In genomic region chr10:19918800-19919199, GRCh38 we compare ENCODE assay signal across 22 cellular contexts.
DNase-seq lines count a peak whose midpoint lies in the region; ATAC-seq, FAIRE-seq and TF ChIP-seq lines count a peak whose summit lies in the region.
"Had no signal": no experiment of that assay in that cellular context is flagged by ENCODE, and none has a peak within 500 bp of the region (broad histone marks: within the 10 kb centered on the region; RNA-seq: fewer than 3 reads in every experiment).

No MANE protein-coding gene starts in this region.

- peaks cover 0 to 13% of the 10 kb centered on the region in 2 donors for H3K4me1 Mint-ChIP-seq in natural killer cell treated with Interleukin-12 subunit alpha and Interleukin-12 subunit beta and Interleukin-15 and Interleukin-18, amount 100 ng/mL, for 72 hours (ENCODE audit: low read depth in 2 of 2)
- H3K4me1 Mint-ChIP-seq: activated naive CD8-positive, alpha-beta T cell treated with anti-CD3 and anti-CD28 coated beads, Interleukin-2, amount 10 ng/mL, durations not matched to agents 7 days and 5 days; stimulated activated naive B cell treated with anti-CD40 and anti-IgM and Interleukin-4, amounts not matched to agents 10 μg/mL and 1 μg/mL and 100 μg/mL, for 72 hours had no signal

- H3K9me3 Mint-ChIP-seq in natural killer cell treated with Interleukin-12 subunit alpha and Interleukin-12 subunit beta and Interleukin-15 and Interleukin-18, amount 100 ng/mL, for 72 hours = no peaks in the 10 kb centered on the region

- no peak for FAIRE-seq in H54 (lab: Jason Lieb, UNC)
- FAIRE-seq: endometrium had no signal

- no peak for TF ChIP-seq POLR2A in H54 (IDR thresholded peaks at IDR 0.05; ENCODE audit: low read depth, low read length)

- H3K27ac ChIP-seq in A673 (ENCODE audit: low read depth, low read length, poor library complexity, severe bottlenecking) = peak overlapping the region; percentile 35
- no peak overlapping the region for H3K27ac ChIP-seq in psoas muscle
- H3K27ac ChIP-seq: BLaER1 treated with 17β-estradiol and CSF1 and Interleukin-3, amounts not matched to agents 10 nM and 100 nM; prostate gland had no signal

- H3K4me3 ChIP-seq in A673 (ENCODE audit: low read depth, low read length, poor library complexity, severe bottlenecking) (no peak overlapping the region), cardiac fibroblast (replicated peaks in 1 of 2; ENCODE audit: low read depth in 2 of 2, low read length in 2 of 2) (no peak overlapping the region), psoas muscle (no peak overlapping the region)
- H3K4me3 ChIP-seq: BLaER1 treated with 17β-estradiol and CSF1 and Interleukin-3, amounts not matched to agents 10 nM and 100 nM; prostate gland; transverse colon had no signal

- intact Hi-C loops in A673 (cut with micrococcal nuclease; ENCODE audit: unreplicated experiment) (no loop called here), psoas muscle (cut with DNase I) (no loop called here)

- BruUV-seq in A673 (replicated peaks; lab: Mats Ljungman, UMichigan) = no TSS peak

- H3K27ac Mint-ChIP-seq in natural killer cell treated with Interleukin-12 subunit alpha and Interleukin-12 subunit beta and Interleukin-15 and Interleukin-18, amount 100 ng/mL, for 72 hours = no peak overlapping the region
- H3K27ac Mint-ChIP-seq: activated naive CD8-positive, alpha-beta T cell treated with anti-CD3 and anti-CD28 coated beads, Interleukin-2, amount 10 ng/mL, durations not matched to agents 7 days and 5 days; activated T-helper 1 cell treated with anti-CD3 and anti-CD28 coated beads, Interleukin-12 subunit alpha, Interleukin-12 subunit beta, Interleukin-2, Interleukin-4 antibody, amounts not matched to agents 30 ng/mL and 10 ng/mL and 1 ng/mL, durations not matched to agents 14 hours and 24 hours and 36 hours; natural killer cell; stimulated activated naive B cell treated with anti-CD40 and anti-IgM and Interleukin-4, amounts not matched to agents 10 μg/mL and 1 μg/mL and 100 μg/mL, for 72 hours had no signal

- H3K36me3 ChIP-seq in A673 (ENCODE audit: insufficient read depth, low read length, poor library complexity, severe bottlenecking) (no peaks in the 10 kb centered on the region), psoas muscle (ENCODE audit: insufficient read depth in 1 of 2, low read depth in 1 of 2) (no peaks in the 10 kb centered on the region)
- H3K36me3 ChIP-seq: prostate gland, transverse colon had no signal

- ATAC-seq in natural killer cell treated with Interleukin-12 subunit alpha and Interleukin-12 subunit beta and Interleukin-15 and Interleukin-18, amount 100 ng/mL, for 72 hours = no peak
- no peak for ATAC-seq in psoas muscle
- ATAC-seq: natural killer cell; stimulated activated naive B cell treated with anti-CD40 and anti-IgM and Interleukin-4, amounts not matched to agents 10 μg/mL and 1 μg/mL and 100 μg/mL, for 72 hours had no signal

- H3K27me3 Mint-ChIP-seq in natural killer cell treated with Interleukin-12 subunit alpha and Interleukin-12 subunit beta and Interleukin-15 and Interleukin-18, amount 100 ng/mL, for 72 hours = no peaks in the 10 kb centered on the region
- H3K27me3 Mint-ChIP-seq: activated naive CD8-positive, alpha-beta T cell treated with anti-CD3 and anti-CD28 coated beads, Interleukin-2, amount 10 ng/mL, durations not matched to agents 7 days and 5 days; stimulated activated naive B cell treated with anti-CD40 and anti-IgM and Interleukin-4, amounts not matched to agents 10 μg/mL and 1 μg/mL and 100 μg/mL, for 72 hours had no signal

- H3K9me3 ChIP-seq in A673 (ENCODE audit: low read depth, low read length, poor library complexity, severe bottlenecking) = peaks cover 6% of the 10 kb centered on the region
- no peaks in the 10 kb centered on the region for H3K9me3 ChIP-seq in psoas muscle
- H3K9me3 ChIP-seq: prostate gland, transverse colon had no signal

- H3K36me3 Mint-ChIP-seq in natural killer cell treated with Interleukin-12 subunit alpha and Interleukin-12 subunit beta and Interleukin-15 and Interleukin-18, amount 100 ng/mL, for 72 hours = peaks cover 6% of the 10 kb centered on the region
- H3K36me3 Mint-ChIP-seq: activated naive CD8-positive, alpha-beta T cell treated with anti-CD3 and anti-CD28 coated beads, Interleukin-2, amount 10 ng/mL, durations not matched to agents 7 days and 5 days; natural killer cell; stimulated activated naive B cell treated with anti-CD40 and anti-IgM and Interleukin-4, amounts not matched to agents 10 μg/mL and 1 μg/mL and 100 μg/mL, for 72 hours had no signal

- CTCF ChIA-PET in A673 (lab: Charles Lee) = no interaction called here

- TF ChIP-seq CTCF in A673 (conservative IDR thresholded peaks at IDR 0.05; ENCODE audit: low read depth, low read length) (no peak), cardiac fibroblast (IDR thresholded peaks at IDR 0.05; ENCODE audit: low read depth, low read length) (no peak), psoas muscle (IDR thresholded peaks at IDR 0.05) (no peak)

- DNase-seq in A673 (ENCODE audit: low spot score) (peak; percentile 46), NCI-H69 (lab: John Stamatoyannopoulos, UW) (peak; percentile 17), cardiac fibroblast (ENCODE audit: low read depth in 2 of 2) (peak; percentile 55 to 66), kidney glomerular epithelial cell (lab: John Stamatoyannopoulos, UW) (peak; percentile 7), psoas muscle (no peak), putamen (ENCODE audit: low spot score) (no peak), H54 (ENCODE audit: insufficient read length, low spot score) (no peak)
- DNase-seq in natural killer cell treated with Interleukin-12 subunit alpha and Interleukin-12 subunit beta and Interleukin-15 and Interleukin-18, amount 100 ng/mL, for 72 hours (ENCODE audit: low spot score) = no peak
- DNase-seq: 8988T; activated naive CD8-positive, alpha-beta T cell treated with anti-CD3 and anti-CD28 coated beads, Interleukin-2, amount 10 ng/mL, durations not matched to agents 7 days and 5 days; cerebellar nuclear complex; DMS79; H7; Kasumi-1; natural killer cell; NCI-H2227 treated with DMSO at 0.1 percent for 48 hours; stimulated activated naive B cell treated with anti-CD40 and anti-IgM and Interleukin-4, amounts not matched to agents 10 μg/mL and 1 μg/mL and 100 μg/mL, for 72 hours; transverse colon had no signal

- 72 to 80% (median 73%) methylated on average over 4 of the region's 4 CpGs for WGBS in psoas muscle, 3 donors

- H3K27me3 ChIP-seq in A673 (replicated peaks; ENCODE audit: insufficient read depth, low read depth, low read length, poor library complexity) (no peaks in the 10 kb centered on the region), psoas muscle (ENCODE audit: insufficient read depth in 3 of 3, low read length in 2 of 3) (no peaks in the 10 kb centered on the region)
- H3K27me3 ChIP-seq: BLaER1 treated with 17β-estradiol and CSF1 and Interleukin-3, amounts not matched to agents 10 nM and 100 nM; transverse colon had no signal

- no peak overlapping the region for H3K4me3 Mint-ChIP-seq in natural killer cell treated with Interleukin-12 subunit alpha and Interleukin-12 subunit beta and Interleukin-15 and Interleukin-18, amount 100 ng/mL, for 72 hours
- H3K4me3 Mint-ChIP-seq: activated naive CD8-positive, alpha-beta T cell treated with anti-CD3 and anti-CD28 coated beads, Interleukin-2, amount 10 ng/mL, durations not matched to agents 7 days and 5 days; activated T-helper 1 cell treated with anti-CD3 and anti-CD28 coated beads, Interleukin-12 subunit alpha, Interleukin-12 subunit beta, Interleukin-2, Interleukin-4 antibody, amounts not matched to agents 30 ng/mL and 10 ng/mL and 1 ng/mL, durations not matched to agents 14 hours and 24 hours and 36 hours; natural killer cell; stimulated activated naive B cell treated with anti-CD40 and anti-IgM and Interleukin-4, amounts not matched to agents 10 μg/mL and 1 μg/mL and 100 μg/mL, for 72 hours had no signal

- H3K4me1 ChIP-seq in A673 (ENCODE audit: insufficient read depth, low read length, poor library complexity, severe bottlenecking) (peaks cover 57% of the 10 kb centered on the region), psoas muscle (peaks cover 19% of the 10 kb centered on the region)

- POLR2A ChIA-PET in A673 (lab: Charles Lee; ENCODE audit: low non-redundant PET) = no interaction called here

Comparison
In these comparisons a context has a peak if more than half of its experiments do, and no peak if none do; other contexts are left out.
1. DNase-seq: peak in A673 (single experiment), NCI-H69 (single experiment), cardiac fibroblast (2 of 2) and kidney glomerular epithelial cell (single experiment); none in natural killer cell treated with Interleukin-12 subunit alpha and Interleukin-12 subunit beta and Interleukin-15 and Interleukin-18, amount 100 ng/mL, for 72 hours (single experiment), psoas muscle (0 of 2), putamen (single experiment) and H54 (single experiment).